In the genomic region with DNA sequence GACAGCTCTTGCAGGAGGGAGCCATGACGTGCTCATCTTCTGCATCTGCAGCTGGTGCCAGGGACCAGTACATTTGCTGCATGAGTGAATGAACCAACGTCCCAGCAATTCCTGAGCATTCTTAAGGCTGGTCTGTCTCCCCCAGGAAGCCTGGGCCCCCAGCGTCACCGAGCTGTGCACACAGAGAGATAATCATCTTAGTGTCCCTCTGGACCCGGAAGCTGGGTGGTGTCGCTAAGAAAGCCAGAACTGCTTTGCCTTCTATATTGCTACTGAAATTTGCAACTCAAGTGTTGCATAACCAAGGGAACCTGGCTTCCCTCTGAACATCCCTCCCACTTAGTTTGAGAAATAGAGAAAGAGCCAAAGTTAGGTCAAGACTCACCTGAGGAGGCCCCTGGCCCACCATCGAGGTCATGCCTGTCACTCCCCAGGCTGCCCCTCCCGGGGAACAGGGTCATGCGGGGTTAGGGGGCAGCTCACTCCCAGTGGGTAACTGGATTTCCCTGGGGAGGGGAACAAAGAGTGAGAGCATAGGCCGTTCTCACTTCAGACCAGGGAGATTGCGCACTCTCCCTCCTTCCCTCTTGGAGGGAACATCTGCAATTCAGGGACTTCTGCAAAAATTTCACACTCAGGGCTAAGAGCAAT, we compare ENCODE assay signal across 8 cellular contexts.
DNase-seq lines count a peak whose midpoint lies in the region; ATAC-seq and TF ChIP-seq lines count a peak whose summit lies in the region.

No MANE protein-coding gene starts in this region.

- no peak for DNase-seq in activated naive CD4-positive, alpha-beta T cell treated with Interleukin-2 at 50 U/mL for 16 hours
- DNase-seq in astrocyte of the cerebellum (ENCODE audit: low read depth): no peak
- no peak for DNase-seq in mesothelial cell of epicardium (ENCODE audit: low spot score in 2 of 2, unreplicated experiment in 2 of 2)
- no peak for DNase-seq in stimulated activated CD4-positive, alpha-beta T cell treated with anti-CD3 and anti-CD28 coated beads, Interleukin-12 subunit alpha, Interleukin-12 subunit beta, amount 100 ng/mL, for 4 hours
- DNase-seq in activated effector memory CD4-positive, alpha-beta T cell treated with Interleukin-2 at 50 U/mL for 16 hours: no peak
- DNase-seq in NK-92 treated with Interleukin-12 subunit alpha and Interleukin-12 subunit beta, amount 100 ng/mL, for 24 hours (lab: John Stamatoyannopoulos, UW): no peak

- H3K36me3 Mint-ChIP-seq in activated naive CD4-positive, alpha-beta T cell treated with anti-CD3 and anti-CD28 coated beads, Interleukin-2, amount 50 U/mL, for 24 hours: no peaks in the 10 kb centered on the region
- H3K36me3 Mint-ChIP-seq in mesothelial cell of epicardium: peaks cover 10% of the 10 kb centered on the region

- in situ Hi-C loops in astrocyte of the cerebellum (cut with HindIII; ENCODE audit: low sequenced_read_pairs): no loop called here

- H3K4me3 ChIP-seq in astrocyte of the cerebellum (ENCODE audit: low read depth, low read length): no peak overlapping the region

- peak overlapping the region; percentile 57 for H3K4me3 Mint-ChIP-seq in activated naive CD4-positive, alpha-beta T cell treated with anti-CD3 and anti-CD28 coated beads, Interleukin-2, amount 50 U/mL, for 24 hours
- no peak overlapping the region for H3K4me3 Mint-ChIP-seq in mesothelial cell of epicardium

- H3K4me1 Mint-ChIP-seq in activated naive CD4-positive, alpha-beta T cell treated with anti-CD3 and anti-CD28 coated beads, Interleukin-2, amount 50 U/mL, for 24 hours: peaks cover 22% of the 10 kb centered on the region
- H3K4me1 Mint-ChIP-seq in mesothelial cell of epicardium: peaks cover 21% of the 10 kb centered on the region

- no peaks in the 10 kb centered on the region for H3K9me3 Mint-ChIP-seq in activated naive CD4-positive, alpha-beta T cell treated with anti-CD3 and anti-CD28 coated beads, Interleukin-2, amount 50 U/mL, for 24 hours
- peaks cover 31% of the 10 kb centered on the region for H3K9me3 Mint-ChIP-seq in mesothelial cell of epicardium

- no peaks in the 10 kb centered on the region for H3K27me3 Mint-ChIP-seq in activated naive CD4-positive, alpha-beta T cell treated with anti-CD3 and anti-CD28 coated beads, Interleukin-2, amount 50 U/mL, for 24 hours
- no peaks in the 10 kb centered on the region for H3K27me3 Mint-ChIP-seq in mesothelial cell of epicardium (ENCODE audit: low read depth)

- ATAC-seq in HG03460 (IDR thresholded peaks at IDR 0.05; ENCODE audit: unreplicated experiment): peak; percentile 35

- peak; percentile 6 for TF ChIP-seq CTCF in astrocyte of the cerebellum (IDR thresholded peaks at IDR 0.05; ENCODE audit: low read depth, low read length, missing control alignments)
- TF ChIP-seq CTCF in mesothelial cell of epicardium (IDR thresholded peaks at IDR 0.05; ENCODE audit: unreplicated experiment): no peak

- H3K27ac Mint-ChIP-seq in activated naive CD4-positive, alpha-beta T cell treated with anti-CD3 and anti-CD28 coated beads, Interleukin-2, amount 50 U/mL, for 24 hours: peak overlapping the region; percentile 43
- peak overlapping the region; percentile 76 for H3K27ac Mint-ChIP-seq in mesothelial cell of epicardium
